9 cellular contexts compared by ENCODE assay signal in genomic region chr16:78184554-78185183, GRCh38.
DNase-seq lines count a peak whose midpoint lies in the region; FAIRE-seq lines count a peak whose summit lies in the region.
"Had no signal": no experiment of that assay in that cellular context is flagged by ENCODE, and none has a peak within 500 bp of the region (broad histone marks: within the 10 kb centered on the region; RNA-seq: fewer than 3 reads in every experiment).

No MANE protein-coding gene starts in this region.

- DNase-seq in GM04504 (ENCODE audit: low read depth), result peak; percentile 6
- DNase-seq in NCI-H2171 (lab: John Stamatoyannopoulos, UW), result peak; percentile 5
- peak; percentile 10 for DNase-seq in putamen (ENCODE audit: low spot score)
- no peak for DNase-seq in NCI-H524 treated with DMSO at 0.1 percent for 48 hours (lab: John Stamatoyannopoulos, UW)
- no peak for DNase-seq in activated effector memory CD4-positive, alpha-beta T cell treated with Interleukin-2 at 50 U/mL for 16 hours
- no peak for DNase-seq in activated CD8-positive, alpha-beta memory T cell treated with anti-CD3 and anti-CD28 coated beads, Interleukin-2, amount 50 U/mL, for 4 hours
- DNase-seq in activated CD4-positive, alpha-beta T cell treated with anti-CD3 and anti-CD28 coated beads, Interleukin-2, amount 50 U/mL, for 48 hours, result no peak
- DNase-seq: NCI-H1048 had no signal

- peak; percentile 60 for FAIRE-seq in colon (lab: Jason Lieb, UNC)

Comparison
In these comparisons a context has a peak if more than half of its experiments do, and no peak if none do; other contexts are left out.
1. DNase-seq: peak in GM04504 (single experiment), NCI-H2171 (single experiment) and putamen (single experiment); none in NCI-H524 treated with DMSO at 0.1 percent for 48 hours (single experiment), activated effector memory CD4-positive, alpha-beta T cell treated with Interleukin-2 at 50 U/mL for 16 hours (single experiment), activated CD8-positive, alpha-beta memory T cell treated with anti-CD3 and anti-CD28 coated beads, Interleukin-2, amount 50 U/mL, for 4 hours (single experiment) and activated CD4-positive, alpha-beta T cell treated with anti-CD3 and anti-CD28 coated beads, Interleukin-2, amount 50 U/mL, for 48 hours (0 of 2).